In genomic region chr1:151458936-151459330, GRCh38 we compare ENCODE assay signal across 7 cellular contexts. TPM values are rescaled to one million over a fixed set of nuclear protein-coding genes. Genes with fewer than 3 reads are reported as not detected.
DNase-seq lines count a peak whose midpoint lies in the region; ATAC-seq, FAIRE-seq and TF ChIP-seq lines count a peak whose summit lies in the region.

No MANE protein-coding gene starts in this region.

- peak overlapping the region; percentile 89 for H3K27ac Mint-ChIP-seq in activated CD8-positive, alpha-beta T cell treated with anti-CD3 and anti-CD28 coated beads, Interleukin-2, amount 10 ng/mL, durations not matched to agents 7 days and 5 days

- no peaks in the 10 kb centered on the region for H3K36me3 ChIP-seq in effector memory CD4-positive, alpha-beta T cell (ENCODE audit: control insufficient read depth, insufficient read depth, low read length)

- H3K27me3 ChIP-seq in effector memory CD4-positive, alpha-beta T cell (replicated peaks; ENCODE audit: control insufficient read depth, insufficient read depth, low read length, poor library complexity, severe bottlenecking) = no peaks in the 10 kb centered on the region

- POLR2A ChIA-PET in activated CD8-positive, alpha-beta T cell treated with anti-CD3 and anti-CD28 coated beads, Interleukin-2, amount 10 ng/mL, durations not matched to agents 7 days and 5 days (lab: Charles Lee) = interaction anchor here (0.6 to 1.8 kb wide), 4 partner anchors 13 to 177 kb away, joined by 3 to 9 read pairs (median 6); partner anchors contain the start of gene ZNF687

- H3K9me3 ChIP-seq in effector memory CD4-positive, alpha-beta T cell (ENCODE audit: control insufficient read depth, low read length) = no peaks in the 10 kb centered on the region

- DNase-seq in GM12892 (ENCODE audit: insufficient read length) (no peak), NCI-H345 (lab: John Stamatoyannopoulos, UW) (peak; percentile 80), mesenteric fat pad (ENCODE audit: low spot score) (peak; percentile 91)
- peak; percentile 63 for DNase-seq in activated CD8-positive, alpha-beta T cell treated with anti-CD3 and anti-CD28 coated beads, Interleukin-2, amount 10 ng/mL, durations not matched to agents 7 days and 5 days
- peak; percentile 46 to 54 (median 50) for DNase-seq in effector memory CD4-positive, alpha-beta T cell
- DNase-seq in stimulated activated CD8-positive, alpha-beta memory T cell treated with anti-CD3 and anti-CD28 coated beads, Interleukin-7, amount 100 ng/mL, for 4 hours (ENCODE audit: low read depth in 2 of 2) = peak; percentile 34 to 41

- H3K9me3 Mint-ChIP-seq in activated CD8-positive, alpha-beta T cell treated with anti-CD3 and anti-CD28 coated beads, Interleukin-2, amount 10 ng/mL, durations not matched to agents 7 days and 5 days (ENCODE audit: insufficient read depth) = peaks cover 5% of the 10 kb centered on the region

- peaks cover 6% of the 10 kb centered on the region for H3K4me1 ChIP-seq in effector memory CD4-positive, alpha-beta T cell (ENCODE audit: control insufficient read depth, insufficient read depth, low read length, poor library complexity, severe bottlenecking)

- TF ChIP-seq POLR2A in GM12892 (IDR thresholded peaks at IDR 0.05; ENCODE audit: low read depth, low read length) = peak; percentile 63; the same call in 1 of the 2 replicates

- H3K36me3 Mint-ChIP-seq in activated CD8-positive, alpha-beta T cell treated with anti-CD3 and anti-CD28 coated beads, Interleukin-2, amount 10 ng/mL, durations not matched to agents 7 days and 5 days (ENCODE audit: low read depth) = peaks cover 6% of the 10 kb centered on the region

- ATAC-seq in HG02852 (IDR thresholded peaks at IDR 0.05; ENCODE audit: unreplicated experiment) = peak; percentile 36
- ATAC-seq in activated CD8-positive, alpha-beta T cell treated with anti-CD3 and anti-CD28 coated beads, Interleukin-2, amount 10 ng/mL, durations not matched to agents 7 days and 5 days = peak; percentile 51

- peaks cover 17% of the 10 kb centered on the region for H3K27me3 Mint-ChIP-seq in activated CD8-positive, alpha-beta T cell treated with anti-CD3 and anti-CD28 coated beads, Interleukin-2, amount 10 ng/mL, durations not matched to agents 7 days and 5 days (ENCODE audit: low read depth)

- peak overlapping the region; percentile 77 for H3K4me3 Mint-ChIP-seq in activated CD8-positive, alpha-beta T cell treated with anti-CD3 and anti-CD28 coated beads, Interleukin-2, amount 10 ng/mL, durations not matched to agents 7 days and 5 days

- FAIRE-seq in GM12892 (lab: Jason Lieb, UNC) = no peak

- H3K4me3 ChIP-seq in effector memory CD4-positive, alpha-beta T cell (ENCODE audit: insufficient read depth, low read depth, low read length, poor library complexity, severe bottlenecking) = peak overlapping the region; percentile 63

- CTCF ChIA-PET in activated CD8-positive, alpha-beta T cell treated with anti-CD3 and anti-CD28 coated beads, Interleukin-2, amount 10 ng/mL, durations not matched to agents 7 days and 5 days (lab: Charles Lee) = interaction anchor here (0.7 to 1.0 kb wide), 2 partner anchors 10 to 262 kb away, joined by 3 read pairs; partner anchors contain the start of gene RIIAD1

- H3K4me1 Mint-ChIP-seq in activated CD8-positive, alpha-beta T cell treated with anti-CD3 and anti-CD28 coated beads, Interleukin-2, amount 10 ng/mL, durations not matched to agents 7 days and 5 days (ENCODE audit: low read depth) = peaks cover 23% of the 10 kb centered on the region

- H3K27ac ChIP-seq in effector memory CD4-positive, alpha-beta T cell (ENCODE audit: insufficient read depth, low read length, poor library complexity, severe bottlenecking) = peak overlapping the region; percentile 79

RNA-seq across cellular contexts. Expression of gene POGZ, which starts 0.4 kb away (rescaled TPM):
- 44.2 TPM for polyA plus RNA-seq in GM12892 (2012; ENCODE audit: missing spikeins)
- 10 to 100 TPM; 67.7 to 68.5 TPM for total RNA-seq in activated CD8-positive, alpha-beta T cell treated with anti-CD3 and anti-CD28 coated beads, Interleukin-2, amount 10 ng/mL, durations not matched to agents 7 days and 5 days
- total RNA-seq in mesenteric fat pad = 52.2 TPM

RNA-seq across cellular contexts. Expression of gene CGN, which starts 52.3 kb away (rescaled TPM):
- polyA plus RNA-seq in GM12892 (2012; ENCODE audit: missing spikeins) = 1.7 TPM
- total RNA-seq in activated CD8-positive, alpha-beta T cell treated with anti-CD3 and anti-CD28 coated beads, Interleukin-2, amount 10 ng/mL, durations not matched to agents 7 days and 5 days = under 1 TPM; 0.34 to 0.82 TPM
- total RNA-seq in mesenteric fat pad = 0.13 TPM

RNA-seq across cellular contexts. Expression of gene PSMB4, which starts 59.6 kb away (rescaled TPM):
- polyA plus RNA-seq in GM12892 (2012; ENCODE audit: missing spikeins) = 339 TPM
- total RNA-seq in activated CD8-positive, alpha-beta T cell treated with anti-CD3 and anti-CD28 coated beads, Interleukin-2, amount 10 ng/mL, durations not matched to agents 7 days and 5 days = 100 to 1,000 TPM; 292 to 303 TPM
- 229 TPM for total RNA-seq in mesenteric fat pad
